20 cellular contexts compared by ENCODE assay signal in the genomic region with DNA sequence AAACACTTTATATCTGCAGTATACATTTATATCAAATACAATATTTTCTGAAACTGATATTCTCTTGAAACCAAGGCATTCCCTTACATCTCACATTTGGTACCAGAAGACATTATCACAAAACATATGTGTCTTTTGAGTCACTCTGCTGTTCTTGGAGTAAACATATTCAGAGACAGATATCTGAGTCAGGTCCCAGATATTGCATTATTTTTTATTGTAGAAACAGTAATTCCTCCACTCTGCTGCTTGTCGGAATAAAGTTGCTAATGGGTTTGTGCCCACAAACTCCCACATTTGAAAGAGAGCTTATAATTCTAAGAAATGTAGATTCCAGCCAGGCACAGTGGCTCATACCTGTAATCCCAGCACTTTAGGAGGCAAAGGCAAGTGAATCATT.
"Had no signal": no experiment of that assay in that cellular context is flagged by ENCODE, and none has a peak within 500 bp of the region (broad histone marks: within the 10 kb centered on the region; RNA-seq: fewer than 3 reads in every experiment).

No MANE protein-coding gene starts in this region.

- H3K27ac ChIP-seq: dorsolateral prefrontal cortex, pancreas, right lobe of liver, suprapubic skin, transverse colon, vagina had no signal

- H3K36me3 ChIP-seq: pancreas, right lobe of liver, suprapubic skin, transverse colon, vagina had no signal

- H3K27me3 ChIP-seq: dorsolateral prefrontal cortex, pancreas, right lobe of liver, suprapubic skin, transverse colon, vagina had no signal

- H3K4me1 ChIP-seq: pancreas, right lobe of liver, suprapubic skin, transverse colon, vagina had no signal

- ATAC-seq: left ventricle myocardium superior; natural killer cell; pancreas; right lobe of liver; stimulated activated naive CD8-positive, alpha-beta T cell treated with anti-CD3 and anti-CD28 coated beads, Interleukin-15, amount 100 ng/mL, for 72 hours had no signal

- H3K4me3 ChIP-seq: dorsolateral prefrontal cortex, lung, pancreas, right lobe of liver, smooth muscle cell, suprapubic skin, transverse colon, vagina had no signal

- H3K9me3 ChIP-seq: pancreas, right lobe of liver, suprapubic skin, transverse colon, vagina had no signal

- H3K4me2 ChIP-seq: smooth muscle cell had no signal

- DNase-seq: dorsolateral prefrontal cortex; effector CD4-positive, alpha-beta T cell; foreskin melanocyte; hypothalamus; left ventricle myocardium superior; natural killer cell; pancreas; retina; right lobe of liver; stimulated activated CD4-positive, alpha-beta T cell treated with anti-CD3 and anti-CD28 coated beads, Interleukin-12 subunit alpha, Interleukin-12 subunit beta, amount 100 ng/mL, for 4 hours; stimulated activated CD4-positive, alpha-beta T cell treated with anti-CD3 and anti-CD28 coated beads, Interleukin-1b, Interleukin-23, amount 100 ng/mL, for 48 hours; stimulated activated CD4-positive, alpha-beta T cell treated with anti-CD3 and anti-CD28 coated beads, Interleukin-4, amount 100 ng/mL, for 1 hour; stimulated activated CD8-positive, alpha-beta memory T cell treated with anti-CD3 and anti-CD28 coated beads, Interleukin-4, amount 100 ng/mL, for 48 hours; stimulated activated naive CD4-positive, alpha-beta T cell; stimulated activated naive CD8-positive, alpha-beta T cell treated with anti-CD3 and anti-CD28 coated beads, Interleukin-15, amount 100 ng/mL, for 72 hours; transverse colon had no signal
